ENCODE assay signal across 14 cellular contexts in the genomic region with DNA sequence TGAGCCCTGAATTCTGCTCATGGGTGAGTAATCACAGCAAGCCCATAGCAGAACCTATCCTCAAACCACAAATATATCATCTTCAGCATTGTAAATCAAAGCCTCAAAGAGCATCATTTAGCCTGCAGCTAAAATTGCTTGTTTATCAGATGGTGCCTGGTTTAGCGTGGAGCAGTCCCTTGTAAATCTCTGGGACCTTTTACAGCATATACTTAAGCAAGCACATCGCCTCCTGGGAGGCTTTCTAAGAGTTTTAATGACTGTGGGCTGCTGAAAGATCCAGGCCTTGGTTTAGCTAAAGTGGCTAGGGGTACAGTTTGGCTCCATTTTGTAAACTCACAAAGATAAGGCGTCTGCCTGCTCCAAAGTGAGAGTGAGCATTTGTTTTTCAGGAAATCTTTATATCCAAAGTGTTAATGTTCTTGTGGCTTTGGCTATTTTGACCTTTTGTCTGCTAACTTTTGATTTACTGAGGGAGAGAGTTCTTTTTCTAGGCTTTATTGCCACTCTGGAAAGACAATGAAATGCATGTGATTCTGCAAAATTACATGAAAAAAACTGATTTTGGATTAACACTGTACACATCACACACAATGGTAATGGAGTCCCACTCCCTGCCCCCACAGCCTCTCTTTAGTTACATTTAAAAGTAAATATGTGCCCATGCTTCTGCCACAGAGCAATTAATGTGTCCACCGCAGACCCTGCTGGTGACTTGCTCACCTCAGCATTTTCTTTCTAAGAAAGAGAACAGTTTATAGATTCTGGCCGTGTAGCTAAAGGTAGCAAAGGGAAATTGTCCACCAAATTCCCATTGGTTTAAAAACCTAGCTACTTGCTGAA.
DNase-seq lines count a peak whose midpoint lies in the region; TF ChIP-seq lines count a peak whose summit lies in the region.
"Had no signal": no experiment of that assay in that cellular context is flagged by ENCODE, and none has a peak within 500 bp of the region (broad histone marks: within the 10 kb centered on the region; RNA-seq: fewer than 3 reads in every experiment).

No MANE protein-coding gene starts in this region.

- H3K4me3 ChIP-seq in GM23248 (no peak overlapping the region), fibroblast of lung (replicated peaks in 1 of 4; ENCODE audit: control extremely low read depth in 1 of 4, insufficient read depth in 1 of 4, low read depth in 3 of 4, low read length in 4 of 4) (no peak overlapping the region), esophagus squamous epithelium (no peak overlapping the region)
- H3K4me3 ChIP-seq: ascending aorta had no signal

- no peaks in the 10 kb centered on the region for H3F3A ChIP-seq in GM23248 (ENCODE audit: insufficient read depth)

- H3K27me3 ChIP-seq in GM23248 (replicated peaks; ENCODE audit: insufficient read depth) (no peaks in the 10 kb centered on the region), fibroblast of lung (ENCODE audit: control insufficient read depth, insufficient read depth, low read length) (no peaks in the 10 kb centered on the region), esophagus squamous epithelium (peaks cover 0 to 2% (median 0%) of the 10 kb centered on the region in 4 donors)
- H3K27me3 ChIP-seq: ascending aorta had no signal

- H3K9me3 ChIP-seq in GM23248 (ENCODE audit: low read depth) (no peaks in the 10 kb centered on the region), fibroblast of lung (ENCODE audit: control insufficient read depth, insufficient read depth, low read depth, low read length) (no peaks in the 10 kb centered on the region), esophagus squamous epithelium (no peaks in the 10 kb centered on the region)
- H3K9me3 ChIP-seq: ascending aorta had no signal

- peaks cover 15% of the 10 kb centered on the region for H3K4me1 ChIP-seq in GM23248 (ENCODE audit: insufficient read depth)
- H3K4me1 ChIP-seq in fibroblast of lung (ENCODE audit: control insufficient read depth, extremely low read depth, insufficient read depth, low read length), result no peaks in the 10 kb centered on the region
- H3K4me1 ChIP-seq in esophagus squamous epithelium, result no peaks in the 10 kb centered on the region

- 63 to 67% methylated on average over 5 of the region's 5 CpGs for WGBS in GM23248 (ENCODE audit: low coverage in 1 of 2, low lambda C conversion rate in 2 of 2, missing lambda C conversion rate in 2 of 2), 2 experiments
- 44 to 51% methylated on average over 3 to 5 of the region's 5 CpGs for WGBS in esophagus squamous epithelium, 2 donors

- TF ChIP-seq POLR2A in esophagus squamous epithelium (IDR thresholded peaks at IDR 0.05), result no peak

- H3K36me3 ChIP-seq in GM23248 (ENCODE audit: low read depth) (no peaks in the 10 kb centered on the region), fibroblast of lung (ENCODE audit: control insufficient read depth, insufficient read depth, low read length) (no peaks in the 10 kb centered on the region), esophagus squamous epithelium (no peaks in the 10 kb centered on the region)
- H3K36me3 ChIP-seq: ascending aorta had no signal

- 0 out of 2 replicates have a peak overlapping the region, but pooled peaks have one; percentile 7 for H2AFZ ChIP-seq in GM23248
- H2AFZ ChIP-seq in fibroblast of lung (ENCODE audit: low read length), result no peak overlapping the region

- no peaks in the 10 kb centered on the region for H3K79me2 ChIP-seq in GM23248 (ENCODE audit: insufficient read depth)
- H3K79me2 ChIP-seq in fibroblast of lung (ENCODE audit: control insufficient read depth, insufficient read depth, low read length), result no peaks in the 10 kb centered on the region

- DNase-seq in GM23248 (peak; percentile 42), NCI-H2227 treated with DMSO at 0.1 percent for 48 hours (lab: John Stamatoyannopoulos, UW) (peak; percentile 93), fibroblast of lung (ENCODE audit: low read depth in 2 of 2) (peak; percentile 8 to 66), retina (peak; percentile 11), hypothalamus (lab: John Stamatoyannopoulos, UW) (no peak), NOMO-1 treated with DMSO at 0.1 percent for 48 hours (lab: John Stamatoyannopoulos, UW; ENCODE audit: unreplicated experiment) (no peak), esophagus squamous epithelium (lab: John Stamatoyannopoulos, UW) (no peak), epidermal melanocyte (ENCODE audit: insufficient read length, low spot score) (no peak)
- DNase-seq: DND-41; left cardiac atrium; naive thymus-derived CD4-positive, alpha-beta T cell; NCI-H2171 treated with DMSO at 0.1 percent for 48 hours; substantia nigra had no signal

- no peak overlapping the region for H3K9ac ChIP-seq in GM23248
- no peak overlapping the region for H3K9ac ChIP-seq in fibroblast of lung (ENCODE audit: insufficient read depth, low read length)

- H4K20me1 ChIP-seq in GM23248 (ENCODE audit: insufficient read depth) (no peaks in the 10 kb centered on the region), fibroblast of lung (ENCODE audit: control insufficient read depth, extremely low read depth, insufficient read depth, low read length) (no peaks in the 10 kb centered on the region)

- H3K4me2 ChIP-seq in GM23248 (ENCODE audit: unreplicated experiment) (no peak overlapping the region), fibroblast of lung (ENCODE audit: extremely low read depth, insufficient read depth, low read length) (no peak overlapping the region)

- TF ChIP-seq CTCF in fibroblast of lung (conservative IDR thresholded peaks at IDR 0.05 in 1 of 2, IDR thresholded peaks at IDR 0.05 in 1 of 2; ENCODE audit: low read depth in 1 of 2, low read length in 2 of 2), result no peak
- no peak for TF ChIP-seq CTCF in esophagus squamous epithelium (IDR thresholded peaks at IDR 0.05)

- no peak overlapping the region for H3K27ac ChIP-seq in GM23248
- H3K27ac ChIP-seq in fibroblast of lung (ENCODE audit: insufficient read depth, low read length), result no peak overlapping the region
- no peak overlapping the region for H3K27ac ChIP-seq in esophagus squamous epithelium
- H3K27ac ChIP-seq: ascending aorta had no signal

- in situ Hi-C loops in GM23248 (cut with MboI), result no loop called here

- intact Hi-C loops in esophagus squamous epithelium (cut with DNase I), result no loop called here

- H3K9me2 ChIP-seq in GM23248 (ENCODE audit: insufficient read depth), result no peaks in the 10 kb centered on the region

Comparison
In these comparisons a context has a peak if more than half of its experiments do, and no peak if none do; other contexts are left out.
1. DNase-seq: peak in GM23248 (single experiment), NCI-H2227 treated with DMSO at 0.1 percent for 48 hours (single experiment), fibroblast of lung (2 of 2) and retina (single experiment); none in hypothalamus (0 of 51), NOMO-1 treated with DMSO at 0.1 percent for 48 hours (single experiment), esophagus squamous epithelium (single experiment) and epidermal melanocyte (single experiment).